8 cellular contexts compared by ENCODE assay signal in genomic region chr9:35258665-35259474, GRCh38.
A peak's percentile ranks its signal among the peaks of the same experiment; 100 is the strongest.
DNase-seq lines count a peak whose midpoint lies in the region; ATAC-seq and TF ChIP-seq lines count a peak whose summit lies in the region.

No MANE protein-coding gene starts in this region.

- peaks cover 0 to 10% (median 5%) of the 10 kb centered on the region in 9 donors for H3K4me1 ChIP-seq in heart right ventricle
- peaks cover 5% of the 10 kb centered on the region for H3K4me1 ChIP-seq in prostate gland (replicated peaks)

- no peak for TF ChIP-seq POLR2A in prostate gland (IDR thresholded peaks at IDR 0.05)

- H3K27me3 ChIP-seq in heart right ventricle (no peaks in the 10 kb centered on the region), prostate gland (replicated peaks; ENCODE audit: insufficient read depth) (no peaks in the 10 kb centered on the region)

- H3K27ac ChIP-seq in heart right ventricle (no peak overlapping the region), prostate gland (peak overlapping the region; percentile 81 to 88)

- intact Hi-C loops in heart right ventricle (cut with DNase I) (loop anchor here (1.0 to 10.0 kb wide), 12 partner anchors 64 to 218 kb away; partner anchors contain the start of genes UNC13B (in 2 of the 10) and ATOSB (in 1 of the 10)), prostate gland (cut with DNase I) (loop anchor here (2.0 kb wide), 1 partner anchor 142 kb away; no protein-coding TSS in a partner anchor)

- H3K4me3 ChIP-seq in heart right ventricle = no peak overlapping the region
- H3K4me3 ChIP-seq in prostate gland = no peak overlapping the region

- H3K36me3 ChIP-seq in heart right ventricle (no peaks in the 10 kb centered on the region), prostate gland (no peaks in the 10 kb centered on the region)

- WGBS in heart right ventricle, 2 donors = 16 to 31% methylated on average over 5 of the region's 5 CpGs
- WGBS in prostate gland = 18% methylated on average over 5 of the region's 5 CpGs

- peak; percentile 47 to 78 (median 66) for ATAC-seq in heart right ventricle
- no peak for ATAC-seq in HG02623 (IDR thresholded peaks at IDR 0.05; ENCODE audit: unreplicated experiment)

- no peaks in the 10 kb centered on the region for H3K9me3 ChIP-seq in heart right ventricle
- H3K9me3 ChIP-seq in prostate gland = no peaks in the 10 kb centered on the region

- TF ChIP-seq CTCF in LNCAP (IDR thresholded peaks at IDR 0.05) (peak; percentile 83), heart right ventricle (IDR thresholded peaks at IDR 0.05) (peak; percentile 44 to 85 (median 72)), prostate gland (IDR thresholded peaks at IDR 0.05) (peak; percentile 49 to 94 (median 72))

- DNase-seq in DMS53 (lab: John Stamatoyannopoulos, UW) = peak; percentile 86
- peak; percentile 27 for DNase-seq in SHP77 treated with DMSO at 0.1 percent for 48 hours (lab: John Stamatoyannopoulos, UW)
- peak; percentile 61 for DNase-seq in amniotic stem cell (lab: John Stamatoyannopoulos, UW)
- peak; percentile 60 to 73 for DNase-seq in heart right ventricle
- DNase-seq in prostate gland (ENCODE audit: low spot score) = peak; percentile 86
- no peak for DNase-seq in GM19240 (ENCODE audit: insufficient read length, low spot score)

Comparison
In these comparisons a context has a peak if more than half of its experiments do, and no peak if none do; other contexts are left out.
1. H3K27ac ChIP-seq: peak in prostate gland (2 of 2); none in heart right ventricle (0 of 10).
2. Peak in every context shown above with its lines, with median percentiles within 50 percentile points of each other: CTCF ChIP-seq.